ENCODE assay signal across 1 cellular context in genomic region chr15:68303134-68303533, GRCh38.
TF ChIP-seq lines count a peak whose summit lies in the region.

No MANE protein-coding gene starts in this region.

TF ChIP-seq in H1, 55 proteins besides CTCF, POLR2A, EP300 and RAD21:
- no peak for TF ChIP-seq CHD7 (IDR thresholded peaks at IDR 0.05; ENCODE audit: insufficient replicate concordance, low read length)
- no peak for TF ChIP-seq GABPA (IDR thresholded peaks at IDR 0.05; ENCODE audit: borderline replicate concordance, insufficient read depth, low read length)
- TF ChIP-seq KDM1A (IDR thresholded peaks at IDR 0.05; ENCODE audit: borderline replicate concordance, low read length): no peak
- TF ChIP-seq ZNF274 (IDR thresholded peaks at IDR 0.05; ENCODE audit: borderline replicate concordance, extremely low read depth, low read length): no peak
- TF ChIP-seq EZH2 (IDR thresholded peaks at IDR 0.05; ENCODE audit: low read depth, low read length, severe bottlenecking): no peak
